17 cellular contexts compared by ENCODE assay signal in genomic region chr17:77592503-77592902, GRCh38.
DNase-seq lines count a peak whose midpoint lies in the region; TF ChIP-seq lines count a peak whose summit lies in the region.
"Had no signal": no experiment of that assay in that cellular context is flagged by ENCODE, and none has a peak within 500 bp of the region (broad histone marks: within the 10 kb centered on the region; RNA-seq: fewer than 3 reads in every experiment).

No MANE protein-coding gene starts in this region.

- no peaks in the 10 kb centered on the region for H3F3A ChIP-seq in smooth muscle cell (ENCODE audit: low read depth)

- peak overlapping the region; percentile 8 to 75 (median 42) for H3K27ac Mint-ChIP-seq in brain
- H3K27ac Mint-ChIP-seq: CD4-positive, alpha-beta T cell; H9 had no signal

- TF ChIP-seq CTCF in brain (conservative IDR thresholded peaks at IDR 0.05) (no peak), smooth muscle cell (IDR thresholded peaks at IDR 0.05; ENCODE audit: borderline replicate concordance, insufficient read depth, poor library complexity, severe bottlenecking) (no peak)

- peak overlapping the region; percentile 54 for H3K4me2 ChIP-seq in smooth muscle cell
- H3K4me2 ChIP-seq: KMS-11 had no signal

- 43% methylated on average over 9 of the region's 9 CpGs for WGBS in smooth muscle cell (ENCODE audit: low lambda C conversion rate)

- H4K20me1 ChIP-seq in smooth muscle cell (ENCODE audit: low read depth) = no peaks in the 10 kb centered on the region

- H3K9ac ChIP-seq in smooth muscle cell (ENCODE audit: low read depth) = no peak overlapping the region
- H3K9ac ChIP-seq: KMS-11 had no signal

- H3K36me3 Mint-ChIP-seq in brain = no peaks in the 10 kb centered on the region

- peak overlapping the region in 2 of 5 experiments; percentile 2 to 33 for H3K4me3 Mint-ChIP-seq in brain
- H3K4me3 Mint-ChIP-seq: CD4-positive, alpha-beta T cell; H9 had no signal

- no peaks in the 10 kb centered on the region for H3K79me2 ChIP-seq in smooth muscle cell (ENCODE audit: low read depth)

- H3K36me3 ChIP-seq in smooth muscle cell (ENCODE audit: low read depth) = no peaks in the 10 kb centered on the region

- H3K4me1 Mint-ChIP-seq in brain = peaks cover 61% of the 10 kb centered on the region

- peak; percentile 13 to 52 for DNase-seq in NCI-H2081 (lab: John Stamatoyannopoulos, UW)
- no peak for DNase-seq in NCI-H2081 treated with DMSO at 0.1 percent for 48 hours (lab: John Stamatoyannopoulos, UW)
- DNase-seq in NCI-H82 (lab: John Stamatoyannopoulos, UW) = peak; percentile 99
- no peak for DNase-seq in smooth muscle cell (lab: John Stamatoyannopoulos, UW; ENCODE audit: unreplicated experiment)
- no peak for DNase-seq in stimulated activated naive CD4-positive, alpha-beta T cell (lab: John Stamatoyannopoulos, UW)
- no peak for DNase-seq in activated CD4-positive, alpha-beta T cell treated with anti-CD3 and anti-CD28 coated beads, Interleukin-2, amount 50 U/mL, for 48 hours
- no peak for DNase-seq in UCSD-AML1 (lab: John Stamatoyannopoulos, UW; ENCODE audit: unreplicated experiment)
- DNase-seq: Caco-2; CD4-positive, alpha-beta T cell; GF-D8; H9; NCI-H1694; NCI-H226; NCI-H526 treated with DMSO at 0.1 percent for 48 hours; SHP77 had no signal

- no peak overlapping the region for H3K27ac ChIP-seq in smooth muscle cell (ENCODE audit: low read depth)
- H3K27ac ChIP-seq: KMS-11 had no signal

- H3K27me3 Mint-ChIP-seq in brain = peaks cover 29% of the 10 kb centered on the region

- H3K9me3 ChIP-seq in smooth muscle cell (replicated peaks; ENCODE audit: low read depth) = no peaks in the 10 kb centered on the region
- H3K9me3 ChIP-seq: Caco-2 had no signal

- H3K4me3 ChIP-seq in smooth muscle cell = no peak overlapping the region

- H3K27me3 ChIP-seq in smooth muscle cell (ENCODE audit: low read depth) = no peaks in the 10 kb centered on the region

- no peak overlapping the region for H2AFZ ChIP-seq in smooth muscle cell (ENCODE audit: low read depth)

- peaks cover 9% of the 10 kb centered on the region for H3K4me1 ChIP-seq in smooth muscle cell (ENCODE audit: low read depth)

- peaks cover 3 to 19% (median 6%) of the 10 kb centered on the region in 5 experiments for H3K9me3 Mint-ChIP-seq in brain
- H3K9me3 Mint-ChIP-seq: H9 had no signal

Comparison
In these comparisons a context has a peak if more than half of its experiments do, and no peak if none do; other contexts are left out.
1. DNase-seq: peak in NCI-H2081 (2 of 2) and NCI-H82 (single experiment); none in NCI-H2081 treated with DMSO at 0.1 percent for 48 hours (single experiment), smooth muscle cell (single experiment), stimulated activated naive CD4-positive, alpha-beta T cell (0 of 6), activated CD4-positive, alpha-beta T cell treated with anti-CD3 and anti-CD28 coated beads, Interleukin-2, amount 50 U/mL, for 48 hours (0 of 2) and UCSD-AML1 (single experiment).